In the genomic region with DNA sequence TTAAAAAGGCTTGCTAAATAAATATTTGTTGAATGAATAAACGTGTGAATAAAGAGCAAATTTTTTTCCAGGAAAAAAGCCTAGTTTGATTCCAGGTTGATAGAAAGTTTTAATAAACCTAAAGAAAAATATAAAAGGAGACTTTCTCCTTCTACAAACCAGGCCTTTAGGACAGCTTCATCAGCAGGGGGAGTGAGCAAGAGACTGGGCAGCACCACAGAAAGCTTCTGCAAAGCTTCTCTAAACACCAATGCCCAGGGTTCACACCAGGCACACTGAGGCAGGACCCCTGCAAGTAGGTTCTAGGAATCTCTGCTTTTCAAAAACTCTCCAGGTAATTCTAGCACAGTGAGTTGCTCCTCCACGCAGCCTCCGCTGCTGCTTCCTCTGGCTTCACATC, we compare ENCODE assay signal across 23 cellular contexts.
DNase-seq lines count a peak whose midpoint lies in the region; ATAC-seq, FAIRE-seq and TF ChIP-seq lines count a peak whose summit lies in the region.
"Had no signal": no experiment of that assay in that cellular context is flagged by ENCODE, and none has a peak within 500 bp of the region (broad histone marks: within the 10 kb centered on the region; RNA-seq: fewer than 3 reads in every experiment).

No MANE protein-coding gene starts in this region.

- DNase-seq in A549 (ENCODE audit: low read depth in 1 of 2, low spot score in 1 of 2) (no peak), Calu3 (no peak), PC-9 (no peak), choroid plexus epithelial cell (ENCODE audit: low read depth) (no peak), ureter (ENCODE audit: low spot score) (no peak), H9 (no peak), type B pancreatic cell (ENCODE audit: extremely low spot score, unreplicated experiment) (no peak)
- no peak for DNase-seq in activated CD4-positive, CD25-positive, alpha-beta regulatory T cell (lab: John Stamatoyannopoulos, UW)
- DNase-seq: 8988T; BE2C; C1 segment of cervical spinal cord; Caco-2; CD4-positive, alpha-beta T cell; DMS153; DMS79; GDM1; HFFc6 had no signal

- TF ChIP-seq POLR2A in A549 (IDR thresholded peaks at IDR 0.05; ENCODE audit: low read length): no peak

- no peak overlapping the region for H3K56ac ChIP-seq in H9 (ENCODE audit: insufficient read length, low read depth, low read length)

- peaks cover 29% of the 10 kb centered on the region for H3F3A ChIP-seq in PC-9 (ENCODE audit: insufficient read depth, low read depth)

- no peak overlapping the region for H2BK120ac ChIP-seq in H9 (ENCODE audit: low read depth, low read length, poor library complexity, severe bottlenecking)

- ATAC-seq in A549: 0 out of 6 replicates have a peak, but pooled peaks of 1 of the 2 experiments have one; percentile 34
- ATAC-seq: GM23338, HCT116 had no signal

- H3T11ph ChIP-seq in H9 (ENCODE audit: low read length): no peak overlapping the region

- H3K9me2 ChIP-seq in PC-9 (ENCODE audit: insufficient read depth): no peaks in the 10 kb centered on the region

- H2BK15ac ChIP-seq in H9 (ENCODE audit: low read depth, low read length): no peak overlapping the region

- H3K4me3 ChIP-seq in A549 (no peak overlapping the region), PC-9 (no peak overlapping the region), choroid plexus epithelial cell (ENCODE audit: low read depth, low read length) (no peak overlapping the region)
- H3K4me3 ChIP-seq: GM23338 had no signal

- peak overlapping the region; percentile 40 for H3K4me2 ChIP-seq in A549
- peak overlapping the region; percentile 7 for H3K4me2 ChIP-seq in PC-9
- H3K4me2 ChIP-seq in H9 (ENCODE audit: insufficient read depth, insufficient read length, low read length): no peak overlapping the region
- H3K4me2 ChIP-seq: GM23338 had no signal

- H3K9me3 Mint-ChIP-seq in Calu3 (ENCODE audit: low read depth, unreplicated experiment) (peaks cover 6% of the 10 kb centered on the region), H9 (peaks cover 14 to 25% of the 10 kb centered on the region in 2 experiments; a peak in 4 of 5 replicates), type B pancreatic cell (peaks cover 5% of the 10 kb centered on the region)

- peak overlapping the region; percentile 25 to 77 for H3K27ac ChIP-seq in A549
- peak overlapping the region; percentile 2; the same call in 1 of the 2 replicates for H3K27ac ChIP-seq in PC-9
- H3K27ac ChIP-seq in H9 (ENCODE audit: insufficient read length, low read depth, low read length): no peak overlapping the region

- H3K27me3 ChIP-seq in PC-9 (ENCODE audit: insufficient read depth, low read depth): no peaks in the 10 kb centered on the region
- H3K27me3 ChIP-seq in H9 (ENCODE audit: insufficient read depth, low read length): no peaks in the 10 kb centered on the region
- H3K27me3 ChIP-seq: BE2C had no signal

- H3K4me3 Mint-ChIP-seq in Calu3 (ENCODE audit: low read depth, unreplicated experiment) (no peak overlapping the region), H9 (no peak overlapping the region), type B pancreatic cell (no peak overlapping the region)
- H3K4me3 Mint-ChIP-seq: CD4-positive, alpha-beta T cell; GM23338; HFFc6; IgD-negative memory B cell had no signal

- H3K27me3 Mint-ChIP-seq in Calu3 (ENCODE audit: unreplicated experiment): no peaks in the 10 kb centered on the region
- H3K27me3 Mint-ChIP-seq in H9 (ENCODE audit: low read depth): no peaks in the 10 kb centered on the region
- peaks cover 3% of the 10 kb centered on the region for H3K27me3 Mint-ChIP-seq in type B pancreatic cell

- H3K9ac ChIP-seq in H9 (ENCODE audit: extremely low read depth, insufficient read length, low read length): no peak overlapping the region

- no peak overlapping the region for H2BK12ac ChIP-seq in H9 (ENCODE audit: insufficient read length, low read depth, low read length)

- intact Hi-C loops in Calu3 (cut with micrococcal nuclease; ENCODE audit: unreplicated experiment) (no loop called here), PC-9 (cut with micrococcal nuclease; ENCODE audit: unreplicated experiment) (no loop called here)

- H3K4ac ChIP-seq in H9 (ENCODE audit: low read depth, low read length): no peak overlapping the region

- peaks cover 29% of the 10 kb centered on the region for H3K9me3 ChIP-seq in A549
- H3K9me3 ChIP-seq in PC-9 (ENCODE audit: insufficient read depth, low read depth): peaks cover 50% of the 10 kb centered on the region
- no peaks in the 10 kb centered on the region for H3K9me3 ChIP-seq in H9 (ENCODE audit: control insufficient read depth, low read depth, low read length)
- H3K9me3 ChIP-seq: BE2C, Caco-2 had no signal

- peaks cover 33% of the 10 kb centered on the region for H3K36me3 ChIP-seq in PC-9 (ENCODE audit: low read depth)
- H3K36me3 ChIP-seq: BE2C had no signal

- no peak for TF ChIP-seq EP300 in A549 (IDR thresholded peaks at IDR 0.05)

- FAIRE-seq in A549 (lab: Jason Lieb, UNC): peak; percentile 68
- FAIRE-seq: GM12892, GM18507, HTR-8/SVneo had no signal

- H3K4me1 Mint-ChIP-seq in Calu3 (ENCODE audit: low read depth, unreplicated experiment) (peaks cover 34% of the 10 kb centered on the region), H9 (0 out of 4 replicates have a peak, but pooled peaks cover 0 to 4% of the 10 kb centered on the region in 2 experiments), type B pancreatic cell (ENCODE audit: unreplicated experiment) (peaks cover 3% of the 10 kb centered on the region)
- H3K4me1 Mint-ChIP-seq: GM23338, IgD-negative memory B cell had no signal

- H4K8ac ChIP-seq in H9 (replicated peaks; ENCODE audit: insufficient read length, low read depth, low read length): no peak overlapping the region

- no peak for TF ChIP-seq RAD21 in A549 (conservative IDR thresholded peaks at IDR 0.05 in 1 of 2, IDR thresholded peaks at IDR 0.05 in 1 of 2)

- BruUV-seq in Calu3 (replicated peaks; lab: Mats Ljungman, UMichigan): no TSS peak
- BruUV-seq in PC-9 (replicated peaks; lab: Mats Ljungman, UMichigan): no TSS peak

- no peak overlapping the region for H2BK20ac ChIP-seq in H9 (ENCODE audit: low read depth, low read length, poor library complexity, severe bottlenecking)

- no peaks in the 10 kb centered on the region for H4K20me1 ChIP-seq in PC-9 (ENCODE audit: insufficient read depth)
- no peaks in the 10 kb centered on the region for H4K20me1 ChIP-seq in H9 (ENCODE audit: control insufficient read depth, insufficient read depth, insufficient read length)

- H2AFZ ChIP-seq in PC-9: peak overlapping the region; percentile 15; the same call in 1 of the 2 replicates
- H2AFZ ChIP-seq in H9 (ENCODE audit: low read length): no peak overlapping the region
- H2AFZ ChIP-seq: GM23338 had no signal

- H3K79me2 ChIP-seq in PC-9 (ENCODE audit: low read depth): no peaks in the 10 kb centered on the region
- no peaks in the 10 kb centered on the region for H3K79me2 ChIP-seq in H9 (ENCODE audit: insufficient read depth, low read length)

- H3K27ac Mint-ChIP-seq in Calu3 (ENCODE audit: unreplicated experiment) (peak overlapping the region; percentile 27), H9 (no peak overlapping the region), type B pancreatic cell (no peak overlapping the region)
- H3K27ac Mint-ChIP-seq: CD4-positive, alpha-beta T cell; GM23338; HFFc6 had no signal

- H4K91ac ChIP-seq in H9 (ENCODE audit: insufficient read length, low read depth, low read length): no peak overlapping the region

- H4K5ac ChIP-seq in H9 (ENCODE audit: insufficient read length, low read depth, low read length): no peak overlapping the region

- no peaks in the 10 kb centered on the region for H3K79me1 ChIP-seq in H9 (ENCODE audit: insufficient read depth, low read depth, low read length, poor library complexity, severe bottlenecking)

- no peak overlapping the region for H3K18ac ChIP-seq in H9 (ENCODE audit: insufficient read length, low read depth, low read length)

- CTCF ChIA-PET in A549 (lab: Yijun Ruan, JAX) (interaction anchor here (1.2 kb wide), 1 partner anchor 14 kb away, joined by 4 read pairs; no protein-coding TSS in a partner anchor), Calu3 (lab: Charles Lee) (no interaction called here), PC-9 (lab: Charles Lee) (no interaction called here)

- 64% methylated on average over 3 of the region's 3 CpGs for WGBS in A549 (ENCODE audit: missing lambda C conversion rate)
- no CpG with 5 or more reads among the region's 3 CpGs for WGBS in H9 (ENCODE audit: extremely low coverage, insufficient read length, low lambda C conversion rate)

- H3K23me2 ChIP-seq in H9 (ENCODE audit: insufficient read length, low read depth, low read length, poor library complexity, severe bottlenecking): no peaks in the 10 kb centered on the region

- no peak; the same call in 2 of the 3 replicates for TF ChIP-seq CTCF in A549 (IDR thresholded peaks at IDR 0.05)
- TF ChIP-seq CTCF in Calu3 (IDR thresholded peaks at IDR 0.05; ENCODE audit: unreplicated experiment): no peak
- TF ChIP-seq CTCF in PC-9 (conservative IDR thresholded peaks at IDR 0.05): no peak
- peak; percentile 29 for TF ChIP-seq CTCF in choroid plexus epithelial cell (conservative IDR thresholded peaks at IDR 0.05; ENCODE audit: low read depth, low read length)
- TF ChIP-seq CTCF in H9 (conservative IDR thresholded peaks at IDR 0.05): no peak
- TF ChIP-seq CTCF in type B pancreatic cell (conservative IDR thresholded peaks at IDR 0.05): no peak

- no peak overlapping the region for H3K23ac ChIP-seq in H9 (ENCODE audit: insufficient read length, low read depth, low read length)

- POLR2A ChIA-PET in A549 (lab: Yijun Ruan, JAX): no interaction called here
- POLR2A ChIA-PET in PC-9 (lab: Charles Lee; ENCODE audit: unreplicated experiment): no interaction called here

- peaks cover 28% of the 10 kb centered on the region for H3K4me1 ChIP-seq in A549
- H3K4me1 ChIP-seq in PC-9 (replicated peaks; ENCODE audit: insufficient read depth): peaks cover 50% of the 10 kb centered on the region
- no peaks in the 10 kb centered on the region for H3K4me1 ChIP-seq in H9 (ENCODE audit: insufficient read depth, low read length)
- H3K4me1 ChIP-seq: BE2C, Caco-2 had no signal

- H3K36me3 Mint-ChIP-seq in Calu3 (ENCODE audit: insufficient read depth, unreplicated experiment) (no peaks in the 10 kb centered on the region), H9 (ENCODE audit: insufficient read depth in 1 of 3, low read depth in 3 of 3) (peaks cover 3 to 15% (median 7%) of the 10 kb centered on the region in 3 experiments; a peak in 4 of 7 replicates), type B pancreatic cell (no peaks in the 10 kb centered on the region)
- H3K36me3 Mint-ChIP-seq: IgD-negative memory B cell had no signal

- H2BK5ac ChIP-seq in H9 (ENCODE audit: insufficient read length, low read length): no peak overlapping the region

- no peak overlapping the region for H3K14ac ChIP-seq in H9 (ENCODE audit: insufficient read depth, low read length)

- H2AK5ac ChIP-seq in H9 (ENCODE audit: insufficient read length, low read length): no peak overlapping the region

TF ChIP-seq in A549, 52 proteins besides CTCF, POLR2A, EP300 and RAD21 (continues in another document):
- TF ChIP-seq FOSB (CRISPR knock-in tag; IDR thresholded peaks at IDR 0.05) (no peak), KDM1A (IDR thresholded peaks at IDR 0.05; ENCODE audit: low read depth) (no peak)
